1 cellular context compared by ENCODE assay signal in the genomic region with DNA sequence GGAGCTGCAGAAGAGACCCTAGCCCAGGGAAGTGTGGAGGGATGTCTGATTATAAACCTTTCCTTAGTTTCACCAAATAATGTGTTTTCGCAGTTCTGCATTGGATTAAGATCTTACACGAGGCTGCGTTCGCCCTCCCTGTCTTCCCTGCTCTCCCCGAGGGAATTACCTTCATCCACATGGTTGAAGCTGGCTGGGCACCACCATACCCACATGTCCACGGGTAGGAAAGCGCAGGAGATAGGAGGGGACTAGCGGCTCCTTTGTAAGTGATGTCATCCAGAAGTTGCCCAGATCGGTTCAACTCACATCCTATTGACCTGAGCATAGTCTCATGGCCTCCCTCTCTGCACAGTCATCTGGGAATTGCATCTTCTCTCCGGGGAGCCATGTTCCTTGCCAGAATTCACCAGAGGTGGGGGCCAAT.
TF ChIP-seq lines count a peak whose summit lies in the region.

No MANE protein-coding gene starts in this region.

TF ChIP-seq in HepG2, 621 proteins besides CTCF, POLR2A, EP300 and RAD21 (continued from another document):
- TF ChIP-seq, protein P1, sequence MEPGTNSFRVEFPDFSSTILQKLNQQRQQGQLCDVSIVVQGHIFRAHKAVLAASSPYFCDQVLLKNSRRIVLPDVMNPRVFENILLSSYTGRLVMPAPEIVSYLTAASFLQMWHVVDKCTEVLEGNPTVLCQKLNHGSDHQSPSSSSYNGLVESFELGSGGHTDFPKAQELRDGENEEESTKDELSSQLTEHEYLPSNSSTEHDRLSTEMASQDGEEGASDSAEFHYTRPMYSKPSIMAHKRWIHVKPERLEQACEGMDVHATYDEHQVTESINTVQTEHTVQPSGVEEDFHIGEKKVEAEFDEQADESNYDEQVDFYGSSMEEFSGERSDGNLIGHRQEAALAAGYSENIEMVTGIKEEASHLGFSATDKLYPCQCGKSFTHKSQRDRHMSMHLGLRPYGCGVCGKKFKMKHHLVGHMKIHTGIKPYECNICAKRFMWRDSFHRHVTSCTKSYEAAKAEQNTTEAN (CRISPR knock-in tag; conservative IDR thresholded peaks at IDR 0.05), result no peak
- TF ChIP-seq CEBPG (CRISPR knock-in tag; IDR thresholded peaks at IDR 0.05) (peak; percentile 48; the same call in 1 of the 2 replicates), ZNF7 (CRISPR knock-in tag; IDR thresholded peaks at IDR 0.05) (0 out of 2 replicates have a peak, but pooled peaks have one; percentile 21), ATF7 (IDR thresholded peaks at IDR 0.05) (peak; percentile 55), ATF7 (CRISPR knock-in tag; IDR thresholded peaks at IDR 0.05) (peak; percentile 78; the same call in 1 of the 2 replicates), ZNF44 (CRISPR knock-in tag; IDR thresholded peaks at IDR 0.05) (no peak), KLF16 (CRISPR knock-in tag; IDR thresholded peaks at IDR 0.05) (no peak), FOXA1 (IDR thresholded peaks at IDR 0.05) (no peak), FOXA1 (CRISPR knock-in tag; IDR thresholded peaks at IDR 0.05) (peak; percentile 38; the same call in 1 of the 2 replicates), POLR2AphosphoS2 (IDR thresholded peaks at IDR 0.05; ENCODE audit: low read depth, low read length) (no peak), CENPT (CRISPR knock-in tag; IDR thresholded peaks at IDR 0.05; ENCODE audit: low read depth) (0 out of 2 replicates have a peak, but pooled peaks have one; percentile 55), GTF3A (CRISPR knock-in tag; conservative IDR thresholded peaks at IDR 0.05) (no peak)
- TF ChIP-seq, protein P2, sequence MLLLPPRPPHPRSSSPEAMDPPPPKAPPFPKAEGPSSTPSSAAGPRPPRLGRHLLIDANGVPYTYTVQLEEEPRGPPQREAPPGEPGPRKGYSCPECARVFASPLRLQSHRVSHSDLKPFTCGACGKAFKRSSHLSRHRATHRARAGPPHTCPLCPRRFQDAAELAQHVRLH (CRISPR knock-in tag; IDR thresholded peaks at IDR 0.05; ENCODE audit: borderline replicate concordance, low read depth), result no peak
- TF ChIP-seq, protein P3, sequence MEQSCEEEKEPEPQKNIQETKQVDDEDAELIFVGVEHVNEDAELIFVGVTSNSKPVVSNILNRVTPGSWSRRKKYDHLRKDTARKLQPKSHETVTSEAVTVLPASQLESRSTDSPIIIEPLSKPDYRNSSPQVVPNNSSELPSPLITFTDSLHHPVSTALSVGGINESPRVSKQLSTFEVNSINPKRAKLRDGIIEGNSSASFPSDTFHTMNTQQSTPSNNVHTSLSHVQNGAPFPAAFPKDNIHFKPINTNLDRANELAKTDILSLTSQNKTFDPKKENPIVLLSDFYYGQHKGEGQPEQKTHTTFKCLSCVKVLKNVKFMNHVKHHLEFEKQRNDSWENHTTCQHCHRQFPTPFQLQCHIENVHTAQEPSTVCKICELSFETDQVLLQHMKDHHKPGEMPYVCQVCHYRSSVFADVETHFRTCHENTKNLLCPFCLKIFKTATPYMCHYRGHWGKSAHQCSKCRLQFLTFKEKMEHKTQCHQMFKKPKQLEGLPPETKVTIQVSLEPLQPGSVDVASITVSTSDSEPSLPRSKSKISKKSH (CRISPR knock-in tag; IDR thresholded peaks at IDR 0.05; ENCODE audit: borderline replicate concordance), result no peak
- TF ChIP-seq, protein P4, sequence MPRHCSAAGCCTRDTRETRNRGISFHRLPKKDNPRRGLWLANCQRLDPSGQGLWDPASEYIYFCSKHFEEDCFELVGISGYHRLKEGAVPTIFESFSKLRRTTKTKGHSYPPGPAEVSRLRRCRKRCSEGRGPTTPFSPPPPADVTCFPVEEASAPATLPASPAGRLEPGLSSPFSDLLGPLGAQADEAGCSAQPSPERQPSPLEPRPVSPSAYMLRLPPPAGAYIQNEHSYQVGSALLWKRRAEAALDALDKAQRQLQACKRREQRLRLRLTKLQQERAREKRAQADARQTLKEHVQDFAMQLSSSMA (CRISPR knock-in tag; IDR thresholded peaks at IDR 0.05), result 0 out of 2 replicates have a peak, but pooled peaks have one; percentile 2
- TF ChIP-seq, protein P5, sequence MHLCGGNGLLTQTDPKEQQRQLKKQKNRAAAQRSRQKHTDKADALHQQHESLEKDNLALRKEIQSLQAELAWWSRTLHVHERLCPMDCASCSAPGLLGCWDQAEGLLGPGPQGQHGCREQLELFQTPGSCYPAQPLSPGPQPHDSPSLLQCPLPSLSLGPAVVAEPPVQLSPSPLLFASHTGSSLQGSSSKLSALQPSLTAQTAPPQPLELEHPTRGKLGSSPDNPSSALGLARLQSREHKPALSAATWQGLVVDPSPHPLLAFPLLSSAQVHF (CRISPR knock-in tag; IDR thresholded peaks at IDR 0.05), result peak; percentile 61; the same call in 1 of the 2 replicates
- TF ChIP-seq, protein P6, sequence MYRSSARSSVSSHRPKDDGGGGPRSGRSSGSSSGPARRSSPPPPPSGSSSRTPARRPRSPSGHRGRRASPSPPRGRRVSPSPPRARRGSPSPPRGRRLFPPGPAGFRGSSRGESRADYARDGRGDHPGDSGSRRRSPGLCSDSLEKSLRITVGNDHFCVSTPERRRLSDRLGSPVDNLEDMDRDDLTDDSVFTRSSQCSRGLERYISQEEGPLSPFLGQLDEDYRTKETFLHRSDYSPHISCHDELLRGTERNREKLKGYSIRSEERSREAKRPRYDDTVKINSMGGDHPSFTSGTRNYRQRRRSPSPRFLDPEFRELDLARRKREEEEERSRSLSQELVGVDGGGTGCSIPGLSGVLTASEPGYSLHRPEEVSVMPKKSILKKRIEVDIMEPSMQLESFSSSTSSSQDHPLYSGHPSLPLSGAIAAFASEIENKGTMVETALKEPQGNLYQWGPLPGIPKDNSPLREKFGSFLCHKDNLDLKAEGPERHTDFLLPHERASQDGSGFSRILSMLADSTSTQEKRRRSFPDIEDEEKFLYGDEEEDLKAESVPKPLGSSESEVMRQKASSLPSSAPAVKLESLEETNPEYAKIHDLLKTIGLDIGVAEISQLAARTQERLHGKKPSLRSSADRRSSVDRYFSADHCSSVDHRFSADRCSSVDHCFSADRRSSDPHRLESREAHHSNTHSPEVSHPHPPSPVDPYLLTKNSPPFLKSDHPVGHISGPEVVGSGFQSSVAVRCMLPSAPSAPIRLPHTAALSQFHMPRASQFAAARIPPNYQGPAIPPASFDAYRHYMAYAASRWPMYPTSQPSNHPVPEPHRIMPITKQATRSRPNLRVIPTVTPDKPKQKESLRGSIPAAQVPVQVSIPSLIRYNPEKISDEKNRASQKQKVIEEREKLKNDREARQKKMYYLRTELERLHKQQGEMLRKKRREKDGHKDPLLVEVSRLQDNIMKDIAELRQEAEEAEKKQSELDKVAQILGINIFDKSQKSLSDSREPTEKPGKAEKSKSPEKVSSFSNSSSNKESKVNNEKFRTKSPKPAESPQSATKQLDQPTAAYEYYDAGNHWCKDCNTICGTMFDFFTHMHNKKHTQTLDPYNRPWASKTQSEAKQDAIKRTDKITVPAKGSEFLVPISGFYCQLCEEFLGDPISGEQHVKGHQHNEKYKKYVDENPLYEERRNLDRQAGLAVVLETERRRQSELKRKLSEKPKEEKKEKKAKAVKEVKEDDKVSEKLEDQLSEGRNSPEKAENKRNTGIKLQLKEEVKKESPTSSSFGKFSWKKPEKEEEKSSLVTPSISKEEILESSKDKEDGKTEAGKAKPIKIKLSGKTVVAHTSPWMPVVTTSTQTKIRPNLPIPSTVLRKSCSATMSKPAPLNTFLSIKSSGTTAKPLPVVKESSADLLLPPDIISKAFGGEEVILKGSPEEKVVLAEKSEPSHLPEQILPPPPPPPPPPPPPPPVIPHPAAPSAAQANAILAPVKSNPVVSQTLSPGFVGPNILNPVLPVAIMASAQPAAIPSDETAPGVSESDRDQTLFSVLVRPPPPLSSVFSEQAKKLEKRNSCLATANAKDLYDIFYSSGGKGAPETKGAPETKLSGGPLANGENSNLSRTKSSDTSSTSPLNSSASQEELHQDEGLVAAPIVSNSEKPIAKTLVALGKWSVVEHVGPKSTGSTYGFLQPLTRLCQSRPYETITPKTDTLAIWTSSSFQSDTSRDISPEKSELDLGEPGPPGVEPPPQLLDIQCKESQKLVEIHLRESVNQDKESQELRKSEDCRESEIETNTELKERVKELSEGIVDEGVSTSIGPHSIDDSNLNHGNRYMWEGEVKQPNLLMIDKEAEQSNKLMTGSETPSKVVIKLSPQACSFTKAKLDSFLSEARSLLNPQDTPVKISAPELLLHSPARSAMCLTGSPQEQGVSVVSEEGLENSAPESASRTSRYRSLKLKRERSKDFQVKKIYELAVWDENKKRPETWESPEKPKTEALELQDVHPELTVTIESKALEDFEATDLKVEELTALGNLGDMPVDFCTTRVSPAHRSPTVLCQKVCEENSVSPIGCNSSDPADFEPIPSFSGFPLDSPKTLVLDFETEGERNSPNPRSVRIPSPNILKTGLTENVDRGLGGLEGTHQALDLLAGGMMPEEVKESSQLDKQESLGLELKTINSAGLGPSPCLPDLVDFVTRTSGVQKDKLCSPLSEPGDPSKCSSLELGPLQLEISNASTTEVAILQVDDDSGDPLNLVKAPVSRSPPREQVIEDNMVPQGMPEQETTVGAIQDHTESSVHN (CRISPR knock-in tag; IDR thresholded peaks at IDR 0.05), result no peak
- TF ChIP-seq, protein P7, sequence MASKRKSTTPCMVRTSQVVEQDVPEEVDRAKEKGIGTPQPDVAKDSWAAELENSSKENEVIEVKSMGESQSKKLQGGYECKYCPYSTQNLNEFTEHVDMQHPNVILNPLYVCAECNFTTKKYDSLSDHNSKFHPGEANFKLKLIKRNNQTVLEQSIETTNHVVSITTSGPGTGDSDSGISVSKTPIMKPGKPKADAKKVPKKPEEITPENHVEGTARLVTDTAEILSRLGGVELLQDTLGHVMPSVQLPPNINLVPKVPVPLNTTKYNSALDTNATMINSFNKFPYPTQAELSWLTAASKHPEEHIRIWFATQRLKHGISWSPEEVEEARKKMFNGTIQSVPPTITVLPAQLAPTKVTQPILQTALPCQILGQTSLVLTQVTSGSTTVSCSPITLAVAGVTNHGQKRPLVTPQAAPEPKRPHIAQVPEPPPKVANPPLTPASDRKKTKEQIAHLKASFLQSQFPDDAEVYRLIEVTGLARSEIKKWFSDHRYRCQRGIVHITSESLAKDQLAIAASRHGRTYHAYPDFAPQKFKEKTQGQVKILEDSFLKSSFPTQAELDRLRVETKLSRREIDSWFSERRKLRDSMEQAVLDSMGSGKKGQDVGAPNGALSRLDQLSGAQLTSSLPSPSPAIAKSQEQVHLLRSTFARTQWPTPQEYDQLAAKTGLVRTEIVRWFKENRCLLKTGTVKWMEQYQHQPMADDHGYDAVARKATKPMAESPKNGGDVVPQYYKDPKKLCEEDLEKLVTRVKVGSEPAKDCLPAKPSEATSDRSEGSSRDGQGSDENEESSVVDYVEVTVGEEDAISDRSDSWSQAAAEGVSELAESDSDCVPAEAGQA (IDR thresholded peaks at IDR 0.05; ENCODE audit: low read depth), result 0 out of 2 replicates have a peak, but pooled peaks have one; percentile 43
- TF ChIP-seq, protein P7 (CRISPR knock-in tag; IDR thresholded peaks at IDR 0.05; ENCODE audit: borderline replicate concordance), result no peak
